ENCODE assay signal across 13 cellular contexts in the genomic region with DNA sequence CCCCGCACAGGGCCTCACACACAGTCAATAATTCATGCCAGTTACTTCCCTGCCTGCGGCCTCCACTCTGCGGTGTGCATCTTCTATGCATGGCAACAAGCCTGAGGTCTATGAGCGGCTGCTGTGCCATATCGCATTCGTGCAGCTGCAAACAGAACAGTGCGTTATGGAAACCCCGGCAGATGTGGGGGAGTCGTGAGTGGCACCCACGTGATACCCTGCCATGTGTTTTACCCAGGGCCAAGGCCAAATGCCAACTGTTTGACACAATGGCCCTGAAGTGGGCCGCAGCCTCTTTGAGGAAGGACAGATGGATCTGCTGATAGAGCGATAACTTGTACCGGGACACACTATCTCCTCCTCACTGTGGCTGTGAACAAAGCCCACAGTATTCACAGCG. TPM values are rescaled to one million over a fixed set of nuclear protein-coding genes. Genes with fewer than 3 reads are reported as not detected.
DNase-seq lines count a peak whose midpoint lies in the region; ATAC-seq, FAIRE-seq and TF ChIP-seq lines count a peak whose summit lies in the region.
"Had no signal": no experiment of that assay in that cellular context is flagged by ENCODE, and none has a peak within 500 bp of the region (broad histone marks: within the 10 kb centered on the region; RNA-seq: fewer than 3 reads in every experiment).

No MANE protein-coding gene starts in this region.

- FAIRE-seq in kidney (lab: Jason Lieb, UNC): no peak
- FAIRE-seq: astrocyte, D721Med, RCC 7860 had no signal

- H3K27me3 ChIP-seq in hepatocyte: no peaks in the 10 kb centered on the region

- H3K4me2 ChIP-seq in hepatocyte: no peak overlapping the region

- H3K27ac ChIP-seq in hepatocyte (peak overlapping the region; percentile 100), kidney (ENCODE audit: low read depth in 2 of 2, low read length in 2 of 2) (no peak overlapping the region)

- H3K36me3 ChIP-seq in hepatocyte (replicated peaks; ENCODE audit: insufficient read depth, low read depth) (no peaks in the 10 kb centered on the region), kidney (ENCODE audit: control insufficient read depth in 1 of 2, insufficient read depth in 2 of 2, low read length in 2 of 2) (no peaks in the 10 kb centered on the region)

- H3K79me2 ChIP-seq in hepatocyte: peaks cover 98% of the 10 kb centered on the region

- no peak overlapping the region for H2AFZ ChIP-seq in hepatocyte

- 93% methylated on average over 14 of the region's 14 CpGs for WGBS in hepatocyte (ENCODE audit: low lambda C conversion rate, missing lambda C conversion rate)

- no peak for TF ChIP-seq CTCF in hepatocyte (IDR thresholded peaks at IDR 0.05; ENCODE audit: poor library complexity)
- TF ChIP-seq CTCF in kidney (IDR thresholded peaks at IDR 0.05; ENCODE audit: borderline replicate concordance, extremely low read depth, insufficient read depth): no peak

- no peak overlapping the region for H3K9ac ChIP-seq in kidney (ENCODE audit: low read length in 2 of 2)

- ATAC-seq in sciatic nerve: peak; percentile 39
- no peak for ATAC-seq in HG02938 (IDR thresholded peaks at IDR 0.05; ENCODE audit: unreplicated experiment)

- in situ Hi-C loops in SK-MEL-5 (cut with HindIII; ENCODE audit: low pct_unique_long_range_greater_than_20kb, low sequenced_read_pairs): no loop called here

- H3K4me3 ChIP-seq in hepatocyte: no peak overlapping the region
- H3K4me3 ChIP-seq in kidney (ENCODE audit: low read length in 2 of 2): no peak overlapping the region

- peaks cover 45% of the 10 kb centered on the region for H3K4me1 ChIP-seq in hepatocyte (ENCODE audit: insufficient read depth)
- peaks cover 52 to 60% of the 10 kb centered on the region in 2 donors for H3K4me1 ChIP-seq in kidney (ENCODE audit: control insufficient read depth in 1 of 2, insufficient read depth in 1 of 2, low read depth in 1 of 2, low read length in 2 of 2)

- intact Hi-C loops in sciatic nerve (cut with DNase I) (no loop called here), kidney (cut with DNase I) (no loop called here)

- H3K9me3 ChIP-seq in hepatocyte (ENCODE audit: low read depth): no peaks in the 10 kb centered on the region
- no peaks in the 10 kb centered on the region for H3K9me3 ChIP-seq in kidney (ENCODE audit: control insufficient read depth in 1 of 2, low read length in 2 of 2)

- H4K20me1 ChIP-seq in hepatocyte (ENCODE audit: insufficient read depth, poor library complexity, severe bottlenecking): no peaks in the 10 kb centered on the region

- no peaks in the 10 kb centered on the region for H3K9me2 ChIP-seq in hepatocyte (replicated peaks; ENCODE audit: insufficient read depth)

- DNase-seq in HUDEP-2 (lab: John Stamatoyannopoulos, UW; ENCODE audit: unreplicated experiment in 76 of 76) (peak in 75 of 76 experiments; percentile 64 to 100 (median 98)), SK-MEL-5 (ENCODE audit: low read depth, low spot score) (peak; percentile 16), hepatocyte (ENCODE audit: low spot score) (no peak), sciatic nerve (ENCODE audit: low spot score) (no peak), NCI-H748 (lab: John Stamatoyannopoulos, UW; ENCODE audit: unreplicated experiment) (no peak), NCI-H526 (lab: John Stamatoyannopoulos, UW) (no peak), kidney (no peak)
- DNase-seq: HCEC 1CT, NCI-H2107 had no signal

RNA-seq across cellular contexts. Expression of a gene that starts 13.3 kb away (rescaled TPM):
- 61.7 and 63.4 TPM in 2 replicates for total RNA-seq in SK-MEL-5 (2014; rRNA removed; shearing (Covaris generic))
- polyA plus RNA-seq in SK-MEL-5 (2015; cell fraction: cytosol; rRNA removed): 68.2 and 85.6 TPM in 2 replicates
- polyA plus RNA-seq in SK-MEL-5 (2015; cell fraction: nucleus; rRNA removed): 40.5 and 57.7 TPM in 2 replicates
- total RNA-seq in hepatocyte (64.5 and 73.3 TPM in 2 replicates), sciatic nerve (230 TPM), kidney (198 TPM)
- polyA plus RNA-seq in hepatocyte (30.0 and 30.7 TPM in 2 replicates), kidney (ENCODE audit: insufficient read depth, low read depth, low replicate concordance) (38.4 TPM)

Comparison
In these comparisons a context has a peak if more than half of its experiments do, and no peak if none do; other contexts are left out.
1. DNase-seq: peak in HUDEP-2 (75 of 76) and SK-MEL-5 (single experiment); none in hepatocyte (single experiment), sciatic nerve (single experiment), NCI-H748 (single experiment), NCI-H526 (0 of 2) and kidney (single experiment).